Comparison of ENCODE assay signal across 21 cellular contexts in the genomic region with DNA sequence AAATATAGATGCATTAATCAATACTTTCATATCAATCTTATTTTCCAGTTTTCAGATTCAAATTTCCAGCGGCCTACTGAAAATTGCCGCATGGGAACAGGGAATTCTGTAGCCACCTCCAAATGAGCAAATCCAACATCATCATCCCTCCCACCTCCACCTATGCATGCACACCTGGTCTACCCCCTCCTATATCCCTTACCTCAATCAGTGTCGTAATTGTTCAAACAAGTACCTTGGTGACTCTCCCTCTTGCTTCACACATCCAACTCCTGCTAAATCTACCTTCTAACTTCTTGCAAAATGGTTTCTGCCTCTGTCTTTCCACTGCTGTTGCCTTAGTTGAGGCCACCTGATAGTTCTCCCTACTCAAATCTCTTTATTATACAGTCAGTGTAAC.
DNase-seq lines count a peak whose midpoint lies in the region; TF ChIP-seq lines count a peak whose summit lies in the region.
"Had no signal": no experiment of that assay in that cellular context is flagged by ENCODE, and none has a peak within 500 bp of the region (broad histone marks: within the 10 kb centered on the region; RNA-seq: fewer than 3 reads in every experiment).

No MANE protein-coding gene starts in this region.

- H3K9me3 ChIP-seq in mammary epithelial cell (replicated peaks; ENCODE audit: insufficient read depth, low read length) = peaks cover under 1% of the 10 kb centered on the region
- H3K9me3 ChIP-seq: A549, BE2C, HAP-1 had no signal

- 100% methylated on average over 3 of the region's 3 CpGs for WGBS in mammary epithelial cell (ENCODE audit: low coverage, missing lambda C conversion rate)

- dilution Hi-C loops in mammary epithelial cell (cut with HindIII; ENCODE audit: low sequenced_read_pairs) = no loop called here

- DNase-seq in mammary epithelial cell (peak; percentile 11), MCF 10A (ENCODE audit: unreplicated experiment) (no peak), NCI-H510A (lab: John Stamatoyannopoulos, UW) (peak; percentile 13), epithelial cell of esophagus (ENCODE audit: low read depth) (peak; percentile 79), OCI-M2 (lab: John Stamatoyannopoulos, UW; ENCODE audit: unreplicated experiment) (no peak), HUDEP-2 (lab: John Stamatoyannopoulos, UW; ENCODE audit: unreplicated experiment in 76 of 76) (no peak)
- DNase-seq: 8988T; ACHN; AML-193; BE2C; CD4-positive, alpha-beta T cell; CD8-positive, alpha-beta memory T cell; DMS 273 treated with DMSO at 0.1 percent for 48 hours; DMS79; GF-D8; GOT3; HFFc6 had no signal

- no peak overlapping the region for H3K4me2 ChIP-seq in mammary epithelial cell (ENCODE audit: insufficient read depth, low read depth, low read length)
- H3K4me2 ChIP-seq: A549; BLaER1 treated with 17β-estradiol and CSF1 and Interleukin-3, amounts not matched to agents 10 nM and 100 nM had no signal

- no TSS peak for BruUV-seq in mammary epithelial cell (replicated peaks; lab: Mats Ljungman, UMichigan)
- no TSS peak for BruUV-seq in MCF 10A (replicated peaks; lab: Mats Ljungman, UMichigan)

- H4K20me1 ChIP-seq in mammary epithelial cell (ENCODE audit: insufficient read depth, low read length) = no peaks in the 10 kb centered on the region
- H4K20me1 ChIP-seq: BLaER1 treated with 17β-estradiol and CSF1 and Interleukin-3, amounts not matched to agents 10 nM and 100 nM had no signal

- peaks cover 2% of the 10 kb centered on the region for H3K9me3 Mint-ChIP-seq in MCF 10A (ENCODE audit: unreplicated experiment)
- H3K9me3 Mint-ChIP-seq: HFFc6 had no signal

- CTCF ChIA-PET in mammary epithelial cell (lab: Charles Lee; ENCODE audit: low non-redundant PET) (no interaction called here), MCF 10A (lab: Yijun Ruan, JAX) (no interaction called here)

- TF ChIP-seq CTCF in mammary epithelial cell (conservative IDR thresholded peaks at IDR 0.05 in 1 of 2, IDR thresholded peaks at IDR 0.05 in 1 of 2; ENCODE audit: extremely low read depth in 1 of 2, insufficient read depth in 1 of 2, low read depth in 1 of 2, low read length in 2 of 2) = no peak
- TF ChIP-seq CTCF in MCF 10A (IDR thresholded peaks at IDR 0.05; ENCODE audit: unreplicated experiment) = no peak
- no peak for TF ChIP-seq CTCF in epithelial cell of esophagus (IDR thresholded peaks at IDR 0.05; ENCODE audit: insufficient read depth, low read depth, low read length, missing control alignments)

- H3K36me3 Mint-ChIP-seq in MCF 10A (ENCODE audit: insufficient read depth, unreplicated experiment) = no peaks in the 10 kb centered on the region
- H3K36me3 Mint-ChIP-seq: CD14-positive monocyte; CD8-positive, alpha-beta memory T cell had no signal

- intact Hi-C loops in mammary epithelial cell (cut with micrococcal nuclease) = no loop called here
- intact Hi-C loops in MCF 10A (cut with micrococcal nuclease) = no loop called here

- no peaks in the 10 kb centered on the region for H3K36me3 ChIP-seq in mammary epithelial cell (ENCODE audit: insufficient read depth, low read length)
- H3K36me3 ChIP-seq: BE2C; BLaER1 treated with 17β-estradiol and CSF1 and Interleukin-3, amounts not matched to agents 10 nM and 100 nM; HAP-1 had no signal

- peaks cover 6% of the 10 kb centered on the region for H3K4me1 ChIP-seq in mammary epithelial cell (ENCODE audit: insufficient read depth, low read length)
- H3K4me1 ChIP-seq: A549; BE2C; BLaER1 treated with 17β-estradiol and CSF1 and Interleukin-3, amounts not matched to agents 10 nM and 100 nM; HAP-1 had no signal

- no peak overlapping the region for H3K27ac ChIP-seq in mammary epithelial cell (ENCODE audit: insufficient read depth, low read depth, low read length)
- H3K27ac ChIP-seq: A549; BLaER1 treated with 17β-estradiol and CSF1 and Interleukin-3, amounts not matched to agents 10 nM and 100 nM had no signal

- no peaks in the 10 kb centered on the region for H3K27me3 Mint-ChIP-seq in MCF 10A (ENCODE audit: insufficient read depth, unreplicated experiment)
- H3K27me3 Mint-ChIP-seq: CD4-positive, alpha-beta T cell; CD8-positive, alpha-beta memory T cell had no signal

- POLR2A ChIA-PET in MCF 10A (lab: Yijun Ruan, JAX) = no interaction called here

- H3K79me2 ChIP-seq in mammary epithelial cell (ENCODE audit: insufficient read depth, low read length) = no peaks in the 10 kb centered on the region

- H3K27me3 ChIP-seq in mammary epithelial cell (ENCODE audit: insufficient read depth, low read length) = no peaks in the 10 kb centered on the region
- H3K27me3 ChIP-seq: BE2C; BLaER1 treated with 17β-estradiol and CSF1 and Interleukin-3, amounts not matched to agents 10 nM and 100 nM had no signal

- no peak overlapping the region for H3K4me3 Mint-ChIP-seq in MCF 10A (ENCODE audit: unreplicated experiment)
- H3K4me3 Mint-ChIP-seq: CD14-positive monocyte; CD4-positive, alpha-beta T cell; CD8-positive, alpha-beta memory T cell; HFFc6 had no signal

- H3K4me3 ChIP-seq in mammary epithelial cell (replicated peaks in 1 of 3; ENCODE audit: insufficient read depth in 1 of 3, low read depth in 2 of 3, low read length in 3 of 3) (no peak overlapping the region), epithelial cell of esophagus (ENCODE audit: low read length) (no peak overlapping the region)
- H3K4me3 ChIP-seq: A549; BLaER1 treated with 17β-estradiol and CSF1 and Interleukin-3, amounts not matched to agents 10 nM and 100 nM; HAP-1 had no signal

- no peak overlapping the region for H2AFZ ChIP-seq in mammary epithelial cell (ENCODE audit: low read depth, low read length)

- H3K9ac ChIP-seq in mammary epithelial cell (ENCODE audit: insufficient read depth, low read length) = no peak overlapping the region
- H3K9ac ChIP-seq: BLaER1 treated with 17β-estradiol and CSF1 and Interleukin-3, amounts not matched to agents 10 nM and 100 nM had no signal

- H3K4me1 Mint-ChIP-seq in MCF 10A (ENCODE audit: insufficient read depth, unreplicated experiment) = peaks cover 6% of the 10 kb centered on the region
- H3K4me1 Mint-ChIP-seq: CD14-positive monocyte; CD8-positive, alpha-beta memory T cell had no signal

- no peak overlapping the region for H3K27ac Mint-ChIP-seq in MCF 10A (ENCODE audit: low read depth, unreplicated experiment)
- H3K27ac Mint-ChIP-seq: CD4-positive, alpha-beta T cell; CD8-positive, alpha-beta memory T cell; HFFc6 had no signal

- in situ Hi-C loops in mammary epithelial cell (cut with MboI; ENCODE audit: low sequenced_read_pairs in 2 of 2) = loop anchor here in 1 of 2 donors (10.0 kb wide), 1 partner anchor 64 kb away; no protein-coding TSS in a partner anchor

Comparison
In these comparisons a context has a peak if more than half of its experiments do, and no peak if none do; other contexts are left out.
1. DNase-seq: peak in mammary epithelial cell (single experiment), NCI-H510A (single experiment) and epithelial cell of esophagus (single experiment); none in MCF 10A (single experiment), OCI-M2 (single experiment) and HUDEP-2 (0 of 76).